ENCODE assay signal across 1 cellular context in the genomic region with DNA sequence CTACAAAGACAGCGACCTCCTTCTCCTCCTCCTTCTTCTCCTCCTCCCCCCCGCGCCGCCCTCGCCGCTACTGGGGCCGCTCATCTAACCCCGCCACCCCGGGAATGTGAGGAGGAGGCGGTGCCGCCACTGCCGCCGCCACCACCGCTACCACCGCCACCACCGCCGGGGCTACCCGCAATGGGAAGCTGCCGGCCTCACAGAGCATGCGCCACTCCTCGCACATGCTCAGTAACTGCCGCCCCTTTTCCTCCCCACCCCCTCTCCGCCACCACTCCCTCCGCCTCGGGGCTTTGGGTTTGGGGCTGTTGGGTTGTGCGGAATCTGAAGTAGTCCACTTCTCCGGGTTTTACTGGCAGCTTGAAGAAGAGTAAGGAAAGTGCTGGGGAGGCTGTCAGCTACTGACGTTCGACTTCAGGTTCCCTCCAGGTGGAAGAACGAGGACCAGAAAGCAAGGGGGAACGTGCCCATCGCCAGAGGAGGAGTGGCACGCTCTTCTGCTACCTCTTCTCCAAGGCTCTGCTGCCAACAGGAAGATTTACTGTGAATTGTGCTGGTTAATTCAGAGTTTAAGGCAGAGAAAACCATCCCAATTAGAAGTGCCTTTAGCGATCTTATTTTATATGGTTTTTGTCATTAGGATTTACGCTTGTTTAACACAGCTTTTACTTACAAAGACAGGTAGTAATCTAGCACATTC.
TF ChIP-seq lines count a peak whose summit lies in the region.

A gene with protein sequence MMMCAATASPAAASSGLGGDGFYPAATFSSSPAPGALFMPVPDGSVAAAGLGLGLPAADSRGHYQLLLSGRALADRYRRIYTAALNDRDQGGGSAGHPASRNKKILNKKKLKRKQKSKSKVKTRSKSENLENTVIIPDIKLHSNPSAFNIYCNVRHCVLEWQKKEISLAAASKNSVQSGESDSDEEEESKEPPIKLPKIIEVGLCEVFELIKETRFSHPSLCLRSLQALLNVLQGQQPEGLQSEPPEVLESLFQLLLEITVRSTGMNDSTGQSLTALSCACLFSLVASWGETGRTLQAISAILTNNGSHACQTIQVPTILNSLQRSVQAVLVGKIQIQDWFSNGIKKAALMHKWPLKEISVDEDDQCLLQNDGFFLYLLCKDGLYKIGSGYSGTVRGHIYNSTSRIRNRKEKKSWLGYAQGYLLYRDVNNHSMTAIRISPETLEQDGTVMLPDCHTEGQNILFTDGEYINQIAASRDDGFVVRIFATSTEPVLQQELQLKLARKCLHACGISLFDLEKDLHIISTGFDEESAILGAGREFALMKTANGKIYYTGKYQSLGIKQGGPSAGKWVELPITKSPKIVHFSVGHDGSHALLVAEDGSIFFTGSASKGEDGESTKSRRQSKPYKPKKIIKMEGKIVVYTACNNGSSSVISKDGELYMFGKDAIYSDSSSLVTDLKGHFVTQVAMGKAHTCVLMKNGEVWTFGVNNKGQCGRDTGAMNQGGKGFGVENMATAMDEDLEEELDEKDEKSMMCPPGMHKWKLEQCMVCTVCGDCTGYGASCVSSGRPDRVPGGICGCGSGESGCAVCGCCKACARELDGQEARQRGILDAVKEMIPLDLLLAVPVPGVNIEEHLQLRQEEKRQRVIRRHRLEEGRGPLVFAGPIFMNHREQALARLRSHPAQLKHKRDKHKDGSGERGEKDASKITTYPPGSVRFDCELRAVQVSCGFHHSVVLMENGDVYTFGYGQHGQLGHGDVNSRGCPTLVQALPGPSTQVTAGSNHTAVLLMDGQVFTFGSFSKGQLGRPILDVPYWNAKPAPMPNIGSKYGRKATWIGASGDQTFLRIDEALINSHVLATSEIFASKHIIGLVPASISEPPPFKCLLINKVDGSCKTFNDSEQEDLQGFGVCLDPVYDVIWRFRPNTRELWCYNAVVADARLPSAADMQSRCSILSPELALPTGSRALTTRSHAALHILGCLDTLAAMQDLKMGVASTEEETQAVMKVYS (N-terminal part only) (minus strand): TSS at position 190 of the 700 bp plus-strand sequence. CDS start 319 bp downstream, outside the sequence.

TF ChIP-seq in H1, 55 proteins besides CTCF, POLR2A, EP300 and RAD21 (continued from another document):
- peak; percentile 89 for TF ChIP-seq NRF1 (IDR thresholded peaks at IDR 0.05; ENCODE audit: low read depth, low read length)
- no peak for TF ChIP-seq NANOG (IDR thresholded peaks at IDR 0.05; ENCODE audit: insufficient read depth, low read depth, low read length, poor library complexity, severe bottlenecking)
- TF ChIP-seq ASH2L (IDR thresholded peaks at IDR 0.05; ENCODE audit: low read length) = no peak
- TF ChIP-seq, protein P1, sequence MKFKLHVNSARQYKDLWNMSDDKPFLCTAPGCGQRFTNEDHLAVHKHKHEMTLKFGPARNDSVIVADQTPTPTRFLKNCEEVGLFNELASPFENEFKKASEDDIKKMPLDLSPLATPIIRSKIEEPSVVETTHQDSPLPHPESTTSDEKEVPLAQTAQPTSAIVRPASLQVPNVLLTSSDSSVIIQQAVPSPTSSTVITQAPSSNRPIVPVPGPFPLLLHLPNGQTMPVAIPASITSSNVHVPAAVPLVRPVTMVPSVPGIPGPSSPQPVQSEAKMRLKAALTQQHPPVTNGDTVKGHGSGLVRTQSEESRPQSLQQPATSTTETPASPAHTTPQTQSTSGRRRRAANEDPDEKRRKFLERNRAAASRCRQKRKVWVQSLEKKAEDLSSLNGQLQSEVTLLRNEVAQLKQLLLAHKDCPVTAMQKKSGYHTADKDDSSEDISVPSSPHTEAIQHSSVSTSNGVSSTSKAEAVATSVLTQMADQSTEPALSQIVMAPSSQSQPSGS (IDR thresholded peaks at IDR 0.05; ENCODE audit: low read length) = peak; percentile 91
- TF ChIP-seq KDM4A (IDR thresholded peaks at IDR 0.05; ENCODE audit: low read depth, low read length, severe bottlenecking) = no peak
- TF ChIP-seq BRCA1 (IDR thresholded peaks at IDR 0.05; ENCODE audit: low read depth, low read length) = no peak
- TF ChIP-seq EZH2 (IDR thresholded peaks at IDR 0.05; ENCODE audit: low read depth, low read length, severe bottlenecking) = no peak
- TF ChIP-seq CBX8 (IDR thresholded peaks at IDR 0.05; ENCODE audit: borderline replicate concordance, low read depth, low read length) = no peak
